In the genomic region with DNA sequence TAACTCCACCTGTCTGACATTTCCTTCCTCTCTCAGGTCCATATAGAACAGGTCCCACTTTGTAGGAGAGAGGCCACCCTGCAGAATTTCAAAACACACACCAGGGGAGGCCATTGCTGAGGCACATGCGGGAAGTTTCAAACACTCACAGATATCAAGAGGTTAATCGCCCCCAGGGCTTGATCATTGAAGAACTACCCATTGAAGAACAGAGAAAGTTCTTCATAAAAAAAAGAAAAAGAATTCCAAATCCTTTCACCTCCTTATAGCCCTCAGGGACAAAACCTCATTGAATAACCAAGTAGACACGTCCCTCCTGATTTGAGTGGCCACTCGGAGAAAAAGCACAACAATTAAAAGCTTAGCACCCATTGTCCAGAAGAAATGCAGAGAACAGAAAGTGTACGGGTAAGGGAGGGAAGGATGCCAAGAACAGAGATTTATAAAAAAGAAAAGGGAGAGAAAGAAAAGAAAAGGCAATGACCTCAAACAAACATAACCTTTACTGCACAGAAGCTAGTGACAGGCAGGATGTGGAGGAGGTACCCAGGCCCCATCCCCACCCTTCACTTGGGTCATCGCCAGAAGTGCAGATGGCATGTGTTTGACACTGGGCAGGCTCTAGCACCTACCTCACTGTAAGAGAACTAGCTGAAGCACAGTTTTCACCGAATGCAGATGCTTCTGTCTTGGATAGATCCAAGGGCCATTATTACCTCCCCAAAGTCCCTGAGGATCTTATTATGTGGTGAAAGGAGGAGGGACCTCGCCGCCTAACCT, we compare ENCODE assay signal across 17 cellular contexts.
DNase-seq lines count a peak whose midpoint lies in the region; ATAC-seq and TF ChIP-seq lines count a peak whose summit lies in the region.
"Had no signal": no experiment of that assay in that cellular context is flagged by ENCODE, and none has a peak within 500 bp of the region (broad histone marks: within the 10 kb centered on the region; RNA-seq: fewer than 3 reads in every experiment).

No MANE protein-coding gene starts in this region.

- H3K4me3 ChIP-seq in MG63 = no peak overlapping the region
- H3K4me3 ChIP-seq: heart left ventricle, SK-N-MC, skin epidermis, thoracic aorta had no signal

- H3K27me3 Mint-ChIP-seq in neural crest cell (ENCODE audit: low read depth) = peaks cover 2% of the 10 kb centered on the region

- DNase-seq in NCI-H1436 (lab: John Stamatoyannopoulos, UW) (peak; percentile 40), NCI-H1436 treated with DMSO at 0.1 percent for 48 hours (lab: John Stamatoyannopoulos, UW) (no peak), NCI-H2029 treated with DMSO at 0.1 percent for 48 hours (lab: John Stamatoyannopoulos, UW) (peak; percentile 68), SHP77 treated with DMSO at 0.1 percent for 48 hours (lab: John Stamatoyannopoulos, UW) (peak; percentile 24), neural crest cell (ENCODE audit: low read depth, low spot score) (peak; percentile 32), A172 (ENCODE audit: low spot score) (no peak), MG63 (no peak)
- DNase-seq: 8988T; activated CD4-positive, alpha-beta T cell treated with anti-CD3 and anti-CD28 coated beads, Interleukin-2, amount 10 ng/mL, durations not matched to agents 24 days and 14 days; activated effector memory CD4-positive, alpha-beta T cell treated with Interleukin-2 at 50 U/mL for 16 hours; GOT3; heart left ventricle had no signal

- H3K4me3 Mint-ChIP-seq in neural crest cell = no peak overlapping the region
- H3K4me3 Mint-ChIP-seq: activated CD4-positive, alpha-beta T cell treated with anti-CD3 and anti-CD28 coated beads, Interleukin-2, amount 10 ng/mL, durations not matched to agents 24 days and 14 days had no signal

- no peak for ATAC-seq in GM19452 (IDR thresholded peaks at IDR 0.05; ENCODE audit: unreplicated experiment)
- ATAC-seq: heart left ventricle had no signal

- H3K27ac Mint-ChIP-seq in neural crest cell (ENCODE audit: unreplicated experiment) = no peak overlapping the region
- H3K27ac Mint-ChIP-seq: activated CD4-positive, alpha-beta T cell treated with anti-CD3 and anti-CD28 coated beads, Interleukin-2, amount 10 ng/mL, durations not matched to agents 24 days and 14 days had no signal

- H3K27me3 ChIP-seq in MG63 = no peaks in the 10 kb centered on the region
- H3K27me3 ChIP-seq: neutrophil had no signal

- peaks cover 3% of the 10 kb centered on the region for H3K9me3 Mint-ChIP-seq in neural crest cell
- H3K9me3 Mint-ChIP-seq: activated CD4-positive, alpha-beta T cell treated with anti-CD3 and anti-CD28 coated beads, Interleukin-2, amount 10 ng/mL, durations not matched to agents 24 days and 14 days had no signal

- no peaks in the 10 kb centered on the region for H3K9me3 ChIP-seq in MG63
- H3K9me3 ChIP-seq: heart left ventricle, neutrophil, thoracic aorta had no signal

- H3K4me1 Mint-ChIP-seq in neural crest cell = peaks cover 44% of the 10 kb centered on the region

- H3K36me3 ChIP-seq in MG63 = no peaks in the 10 kb centered on the region
- H3K36me3 ChIP-seq: heart left ventricle, neutrophil, thoracic aorta had no signal

- H3K36me3 Mint-ChIP-seq in neural crest cell (ENCODE audit: low read depth) = no peaks in the 10 kb centered on the region

- no peak for TF ChIP-seq CTCF in neural crest cell (conservative IDR thresholded peaks at IDR 0.05)

Comparison
In these comparisons a context has a peak if more than half of its experiments do, and no peak if none do; other contexts are left out.
1. DNase-seq: peak in NCI-H1436 (single experiment), NCI-H2029 treated with DMSO at 0.1 percent for 48 hours (single experiment), SHP77 treated with DMSO at 0.1 percent for 48 hours (single experiment) and neural crest cell (single experiment); none in NCI-H1436 treated with DMSO at 0.1 percent for 48 hours (single experiment), A172 (single experiment) and MG63 (single experiment).